In genomic region chr9:136244116-136244775, GRCh38 we compare ENCODE assay signal across 9 cellular contexts. TPM values are rescaled to one million over a fixed set of nuclear protein-coding genes. Genes with fewer than 3 reads are reported as not detected.
DNase-seq lines count a peak whose midpoint lies in the region; ATAC-seq, FAIRE-seq and TF ChIP-seq lines count a peak whose summit lies in the region.
"Had no signal": no experiment of that assay in that cellular context is flagged by ENCODE, and none has a peak within 500 bp of the region (broad histone marks: within the 10 kb centered on the region; RNA-seq: fewer than 3 reads in every experiment).

No MANE protein-coding gene starts in this region.

- H3K9ac ChIP-seq in keratinocyte (ENCODE audit: control insufficient read depth, extremely low read depth, insufficient read depth, low read length): peak overlapping the region; percentile 83

- H3K4me1 ChIP-seq in keratinocyte (ENCODE audit: control insufficient read depth, extremely low read depth, insufficient read depth, low read length) (peaks cover 25% of the 10 kb centered on the region), aorta (ENCODE audit: control insufficient read depth in 1 of 2, insufficient read depth in 2 of 2, low read length in 2 of 2) (no peaks in the 10 kb centered on the region)

- DNase-seq in GM12892 (ENCODE audit: insufficient read length) (no peak), LNCaP clone FGC (ENCODE audit: low read depth) (no peak), keratinocyte (ENCODE audit: low read depth, low spot score) (no peak), aorta (no peak), NCI-H1092 (lab: John Stamatoyannopoulos, UW) (no peak), NK-92 (lab: John Stamatoyannopoulos, UW; ENCODE audit: unreplicated experiment) (no peak)
- peak; percentile 78 to 86 for DNase-seq in activated T-cell treated with anti-CD3 and anti-CD28 coated beads, Interleukin-2, amount 50 U/mL, for 72 hours
- DNase-seq in stimulated activated naive B cell treated with anti-CD40 and anti-IgM and Interleukin-4, amounts not matched to agents 10 μg/mL and 1 μg/mL and 100 μg/mL, for 72 hours: peak; percentile 82

- peaks cover 47% of the 10 kb centered on the region for H3K79me2 ChIP-seq in keratinocyte (ENCODE audit: control insufficient read depth, insufficient read depth, low read length)

- H3K4me1 Mint-ChIP-seq in activated T-cell treated with anti-CD3 and anti-CD28 coated beads, Interleukin-2, amount 50 U/mL, for 72 hours (ENCODE audit: low read depth): peaks cover 45% of the 10 kb centered on the region
- H3K4me1 Mint-ChIP-seq in stimulated activated naive B cell treated with anti-CD40 and anti-IgM and Interleukin-4, amounts not matched to agents 10 μg/mL and 1 μg/mL and 100 μg/mL, for 72 hours: peaks cover 46 to 74% of the 10 kb centered on the region in 2 donors

- no peak overlapping the region for H2AFZ ChIP-seq in keratinocyte (ENCODE audit: control insufficient read depth, low read length)

- H3K9me3 ChIP-seq in keratinocyte (ENCODE audit: control insufficient read depth, low read depth, low read length) (no peaks in the 10 kb centered on the region), aorta (ENCODE audit: control insufficient read depth, low read length) (no peaks in the 10 kb centered on the region)

- H3K4me2 ChIP-seq in keratinocyte (ENCODE audit: control insufficient read depth, extremely low read depth, insufficient read depth, low read depth, low read length): peak overlapping the region; percentile 95

- TF ChIP-seq CTCF in LNCaP clone FGC (IDR thresholded peaks at IDR 0.05; ENCODE audit: control insufficient read depth, extremely low read depth, insufficient read depth) (no peak), keratinocyte (optimal IDR thresholded peaks at IDR 0.05 in 1 of 3, IDR thresholded peaks at IDR 0.05 in 1 of 3, conservative IDR thresholded peaks at IDR 0.05 in 1 of 3; ENCODE audit: extremely low read depth in 1 of 3, insufficient read depth in 2 of 3, low read length in 3 of 3) (no peak)

- intact Hi-C loops in aorta (cut with DNase I): loop anchor here in 1 of 2 donors (10.0 kb wide), 2 partner anchors 279 to 339 kb away; partner anchors contain the start of genes CAMSAP1 and UBAC1

- H3K27me3 Mint-ChIP-seq in activated T-cell treated with anti-CD3 and anti-CD28 coated beads, Interleukin-2, amount 50 U/mL, for 72 hours (ENCODE audit: low read depth): no peaks in the 10 kb centered on the region
- no peaks in the 10 kb centered on the region for H3K27me3 Mint-ChIP-seq in stimulated activated naive B cell treated with anti-CD40 and anti-IgM and Interleukin-4, amounts not matched to agents 10 μg/mL and 1 μg/mL and 100 μg/mL, for 72 hours

- H3K4me3 ChIP-seq in LNCaP clone FGC (ENCODE audit: low read depth, low read length) (peak overlapping the region; percentile 99), keratinocyte (ENCODE audit: control insufficient read depth in 2 of 3, extremely low read depth in 1 of 3, insufficient read depth in 2 of 3, low read depth in 1 of 3, low read length in 3 of 3) (peak overlapping the region; percentile 76 to 92 (median 87)), aorta (ENCODE audit: low read length in 2 of 2) (no peak overlapping the region)

- H3K27me3 ChIP-seq in keratinocyte (ENCODE audit: control insufficient read depth, extremely low read depth, insufficient read depth, low read length) (peaks cover 26% of the 10 kb centered on the region), aorta (ENCODE audit: control insufficient read depth in 1 of 2, insufficient read depth in 2 of 2, low read length in 1 of 2) (no peaks in the 10 kb centered on the region)

- peaks cover 3% of the 10 kb centered on the region for H3K9me1 ChIP-seq in keratinocyte (ENCODE audit: control insufficient read depth, extremely low read depth, insufficient read depth, low read length)

- WGBS in aorta, 2 donors: 51 to 53% methylated on average over 9 of the region's 9 CpGs

- peak; percentile 83 to 84 for ATAC-seq in activated T-cell treated with anti-CD3 and anti-CD28 coated beads, Interleukin-2, amount 50 U/mL, for 72 hours (replicated peaks in 1 of 2)
- ATAC-seq in stimulated activated naive B cell treated with anti-CD40 and anti-IgM and Interleukin-4, amounts not matched to agents 10 μg/mL and 1 μg/mL and 100 μg/mL, for 72 hours (replicated peaks): peak; percentile 80 to 81
- ATAC-seq in aorta (ENCODE audit: low FRiP score): no peak

- H3K4me3 Mint-ChIP-seq in activated T-cell treated with anti-CD3 and anti-CD28 coated beads, Interleukin-2, amount 50 U/mL, for 72 hours: peak overlapping the region; percentile 92 to 98
- peak overlapping the region; percentile 93 to 97 for H3K4me3 Mint-ChIP-seq in stimulated activated naive B cell treated with anti-CD40 and anti-IgM and Interleukin-4, amounts not matched to agents 10 μg/mL and 1 μg/mL and 100 μg/mL, for 72 hours

- peak overlapping the region; percentile 70 for H3K27ac Mint-ChIP-seq in activated T-cell treated with anti-CD3 and anti-CD28 coated beads, Interleukin-2, amount 50 U/mL, for 72 hours
- peak overlapping the region; percentile 97 for H3K27ac Mint-ChIP-seq in stimulated activated naive B cell treated with anti-CD40 and anti-IgM and Interleukin-4, amounts not matched to agents 10 μg/mL and 1 μg/mL and 100 μg/mL, for 72 hours

- H3K9me3 Mint-ChIP-seq in activated T-cell treated with anti-CD3 and anti-CD28 coated beads, Interleukin-2, amount 50 U/mL, for 72 hours: no peaks in the 10 kb centered on the region
- no peaks in the 10 kb centered on the region for H3K9me3 Mint-ChIP-seq in stimulated activated naive B cell treated with anti-CD40 and anti-IgM and Interleukin-4, amounts not matched to agents 10 μg/mL and 1 μg/mL and 100 μg/mL, for 72 hours

- H3K27ac ChIP-seq in keratinocyte (ENCODE audit: control insufficient read depth, insufficient read depth, low read length) (no peak overlapping the region), aorta (ENCODE audit: low read depth in 1 of 2, low read length in 2 of 2) (no peak overlapping the region)

- H3K36me3 Mint-ChIP-seq in activated T-cell treated with anti-CD3 and anti-CD28 coated beads, Interleukin-2, amount 50 U/mL, for 72 hours (ENCODE audit: insufficient read depth in 2 of 2): peaks cover 3 to 9% of the 10 kb centered on the region in 2 donors
- peaks cover 27 to 42% of the 10 kb centered on the region in 2 donors for H3K36me3 Mint-ChIP-seq in stimulated activated naive B cell treated with anti-CD40 and anti-IgM and Interleukin-4, amounts not matched to agents 10 μg/mL and 1 μg/mL and 100 μg/mL, for 72 hours

- peaks cover 13% of the 10 kb centered on the region for H4K20me1 ChIP-seq in keratinocyte (ENCODE audit: control insufficient read depth, extremely low read depth, insufficient read depth, low read length)

- peak; percentile 90 for FAIRE-seq in GM12892 (lab: Jason Lieb, UNC)
- FAIRE-seq in keratinocyte (lab: Jason Lieb, UNC): no peak

- dilution Hi-C loops in keratinocyte (cut with MboI; ENCODE audit: extremely low pct_ligation_motif_present, low sequenced_read_pairs): no loop called here

- H3K36me3 ChIP-seq in keratinocyte (ENCODE audit: control insufficient read depth in 2 of 2, extremely low read depth in 1 of 2, insufficient read depth in 2 of 2, low read length in 2 of 2) (peaks cover 1 to 7% of the 10 kb centered on the region in 2 experiments), aorta (ENCODE audit: control insufficient read depth in 1 of 2, insufficient read depth in 2 of 2, low read length in 1 of 2) (no peaks in the 10 kb centered on the region)

- 0 out of 2 replicates have a peak, but pooled peaks have one; percentile 24 for TF ChIP-seq POLR2A in GM12892 (IDR thresholded peaks at IDR 0.05; ENCODE audit: low read depth, low read length)

RNA-seq across cellular contexts. Expression of gene QSOX2, which starts 1.4 kb away (rescaled TPM):
- 8.5 TPM for polyA plus RNA-seq in GM12892 (2012; ENCODE audit: missing spikeins)
- 10 to 100 TPM; 21.5 to 25.1 TPM for total RNA-seq in activated T-cell treated with anti-CD3 and anti-CD28 coated beads, Interleukin-2, amount 50 U/mL, for 72 hours
- polyA plus RNA-seq in keratinocyte: 6.9 to 11.9 TPM (median 10.9 TPM) in 3 replicates
- 7.8 TPM for polyA plus RNA-seq in keratinocyte (2011; ENCODE audit: low read depth)
- 2.4 and 3.4 TPM in 2 replicates for polyA plus RNA-seq in keratinocyte (2011; cell fraction: cytosol; rRNA removed)
- polyA plus RNA-seq in keratinocyte (2011; cell fraction: nucleus; rRNA removed): 22.9 and 28.2 TPM in 2 replicates
- 6.2 and 8.8 TPM in 2 replicates for polyA plus RNA-seq in keratinocyte (2012; ENCODE audit: low replicate concordance)
- 8.9 to 11.9 TPM (median 9.2 TPM) in 3 replicates for polyA minus RNA-seq in keratinocyte
- polyA minus RNA-seq in keratinocyte (2011; cell fraction: cytosol; rRNA and poly(A)+ RNA removed): 5.8 TPM
- 15.0 and 25.2 TPM in 2 replicates for polyA minus RNA-seq in keratinocyte (2011; cell fraction: nucleus; rRNA and poly(A)+ RNA removed)
- total RNA-seq in aorta: 1 to 10 TPM; 6.8 to 7.9 TPM
- polyA plus RNA-seq in aorta: 1 to 10 TPM; 1.0 to 5.7 TPM

RNA-seq across cellular contexts. Expression of gene LHX3, which starts 39.3 kb away (rescaled TPM):
- polyA plus RNA-seq in GM12892 (2012; ENCODE audit: missing spikeins): not detected
- under 1 TPM in 1 of 2 donors, not detected in 1; 0.17 TPM for total RNA-seq in activated T-cell treated with anti-CD3 and anti-CD28 coated beads, Interleukin-2, amount 50 U/mL, for 72 hours
- polyA plus RNA-seq in keratinocyte (not detected in 3 replicates), aorta (not detected)
- polyA plus RNA-seq in keratinocyte (2011; ENCODE audit: low read depth): not detected
- polyA plus RNA-seq in keratinocyte (2011; cell fraction: cytosol; rRNA removed): not detected in 2 replicates
- 0.07 TPM in 1 of 2 replicates, not detected in the other for polyA plus RNA-seq in keratinocyte (2011; cell fraction: nucleus; rRNA removed)
- polyA plus RNA-seq in keratinocyte (2012; ENCODE audit: low replicate concordance): not detected in 2 replicates
- not detected in 3 replicates for polyA minus RNA-seq in keratinocyte
- polyA minus RNA-seq in keratinocyte (2011; cell fraction: cytosol; rRNA and poly(A)+ RNA removed): not detected
- polyA minus RNA-seq in keratinocyte (2011; cell fraction: nucleus; rRNA and poly(A)+ RNA removed): not detected in 2 replicates
- not detected for total RNA-seq in aorta
- total RNA-seq: SK-MEL-5 had no signal

RNA-seq across cellular contexts. Expression of gene CCDC187, which starts 59.6 kb away (rescaled TPM):
- polyA plus RNA-seq in GM12892 (2012; ENCODE audit: missing spikeins): not detected
- total RNA-seq in activated T-cell treated with anti-CD3 and anti-CD28 coated beads, Interleukin-2, amount 50 U/mL, for 72 hours: not detected
- polyA plus RNA-seq in keratinocyte: 0.03 to 0.04 TPM in 2 of 3 replicates, not detected in the other
- polyA plus RNA-seq in keratinocyte (2011; ENCODE audit: low read depth): not detected
- polyA plus RNA-seq in keratinocyte (2011; cell fraction: cytosol; rRNA removed): not detected in 2 replicates
- 0.03 TPM in 1 of 2 replicates, not detected in the other for polyA plus RNA-seq in keratinocyte (2011; cell fraction: nucleus; rRNA removed)
- not detected in 2 replicates for polyA plus RNA-seq in keratinocyte (2012; ENCODE audit: low replicate concordance)
- 0.26 TPM in 1 of 3 replicates, not detected in the others for polyA minus RNA-seq in keratinocyte
- not detected for polyA minus RNA-seq in keratinocyte (2011; cell fraction: cytosol; rRNA and poly(A)+ RNA removed)
- not detected in 2 replicates for polyA minus RNA-seq in keratinocyte (2011; cell fraction: nucleus; rRNA and poly(A)+ RNA removed)
- total RNA-seq in aorta: not detected
- polyA plus RNA-seq in aorta: not detected
- total RNA-seq: SK-MEL-5 had no signal

Comparison
In these comparisons a context has a peak if more than half of its experiments do, and no peak if none do; other contexts are left out.
1. DNase-seq: peak in activated T-cell treated with anti-CD3 and anti-CD28 coated beads, Interleukin-2, amount 50 U/mL, for 72 hours (2 of 2) and stimulated activated naive B cell treated with anti-CD40 and anti-IgM and Interleukin-4, amounts not matched to agents 10 μg/mL and 1 μg/mL and 100 μg/mL, for 72 hours (single experiment); none in GM12892 (single experiment), LNCaP clone FGC (single experiment), keratinocyte (single experiment), aorta (0 of 2), NCI-H1092 (single experiment) and NK-92 (single experiment).
2. H3K4me3 ChIP-seq: peak in LNCaP clone FGC (single experiment) and keratinocyte (3 of 3); none in aorta (0 of 2).